Comparison of ENCODE assay signal across 24 cellular contexts in genomic region chr21:15401331-15401730, GRCh38.
DNase-seq lines count a peak whose midpoint lies in the region; ATAC-seq, FAIRE-seq and TF ChIP-seq lines count a peak whose summit lies in the region.
"Had no signal": no experiment of that assay in that cellular context is flagged by ENCODE, and none has a peak within 500 bp of the region (broad histone marks: within the 10 kb centered on the region; RNA-seq: fewer than 3 reads in every experiment).

No MANE protein-coding gene starts in this region.

- H3K79me2 ChIP-seq in H1 (ENCODE audit: control insufficient read depth in 1 of 2, insufficient read depth in 2 of 2, low read length in 2 of 2) (no peaks in the 10 kb centered on the region), neural progenitor cell (ENCODE audit: low read depth) (no peaks in the 10 kb centered on the region), SK-N-SH (ENCODE audit: insufficient read depth) (no peaks in the 10 kb centered on the region)

- no peak for FAIRE-seq in H1 (lab: Jason Lieb, UNC)
- FAIRE-seq: A549, D721Med, GM12891, GM18507 had no signal

- ATAC-seq in left lobe of liver: peak; percentile 83
- ATAC-seq: A549 had no signal

- 0 out of 2 replicates have a peak overlapping the region, but pooled peaks have one; percentile 15 for H2BK20ac ChIP-seq in H1 (ENCODE audit: low read length)

- H3K4me3 ChIP-seq in H1 (ENCODE audit: extremely low read depth in 1 of 4, insufficient read depth in 2 of 4, low read depth in 3 of 4, low read length in 4 of 4) (no peak overlapping the region), neural progenitor cell (no peak overlapping the region), SK-N-SH (ENCODE audit: low read depth in 2 of 2, low read length in 1 of 2) (no peak overlapping the region)
- H3K4me3 ChIP-seq: A549; BLaER1 treated with 17β-estradiol and CSF1 and Interleukin-3, amounts not matched to agents 10 nM and 100 nM; GM23248 had no signal

- no peaks in the 10 kb centered on the region for H3K4me1 Mint-ChIP-seq in neural progenitor cell
- H3K4me1 Mint-ChIP-seq: CD14-positive monocyte; CD8-positive, alpha-beta memory T cell had no signal

- no peak for TF ChIP-seq POLR2A in H1 (IDR thresholded peaks at IDR 0.05; ENCODE audit: control extremely low read depth in 1 of 2, low read depth in 2 of 2, low read length in 2 of 2)

- no peak overlapping the region for H3K4me3 Mint-ChIP-seq in neural progenitor cell
- H3K4me3 Mint-ChIP-seq: CD14-positive monocyte; CD4-positive, alpha-beta T cell; CD8-positive, alpha-beta memory T cell had no signal

- no peak overlapping the region for H4K8ac ChIP-seq in H1 (ENCODE audit: extremely low read depth, insufficient read depth, low read length)

- H3K36me3 ChIP-seq in H1 (ENCODE audit: control insufficient read depth in 2 of 4, insufficient read depth in 4 of 4, low read length in 3 of 4): no peaks in the 10 kb centered on the region; a peak in 1 of 8 replicates
- H3K36me3 ChIP-seq in neural progenitor cell: no peaks in the 10 kb centered on the region
- H3K36me3 ChIP-seq in SK-N-SH (replicated peaks in 1 of 2; ENCODE audit: control insufficient read depth in 1 of 2, insufficient read depth in 2 of 2, low read length in 1 of 2): no peaks in the 10 kb centered on the region
- H3K36me3 ChIP-seq: BE2C; BLaER1 treated with 17β-estradiol and CSF1 and Interleukin-3, amounts not matched to agents 10 nM and 100 nM had no signal

- H3K9me3 ChIP-seq in H1 (ENCODE audit: insufficient read depth in 2 of 2, low read depth in 1 of 2, low read length in 1 of 2): no peaks in the 10 kb centered on the region; a peak in 1 of 4 replicates
- no peaks in the 10 kb centered on the region for H3K9me3 ChIP-seq in neural progenitor cell (ENCODE audit: low read depth)
- no peaks in the 10 kb centered on the region for H3K9me3 ChIP-seq in SK-N-SH
- H3K9me3 ChIP-seq: BE2C had no signal

- no peak overlapping the region for H3K4ac ChIP-seq in H1 (replicated peaks; ENCODE audit: insufficient read length, low read depth, low read length)

- no peaks in the 10 kb centered on the region for H4K20me1 ChIP-seq in H1 (replicated peaks in 1 of 2; ENCODE audit: control insufficient read depth in 1 of 2, insufficient read depth in 2 of 2, low read length in 2 of 2)
- no peaks in the 10 kb centered on the region for H4K20me1 ChIP-seq in neural progenitor cell (ENCODE audit: low read depth)
- H4K20me1 ChIP-seq in SK-N-SH (ENCODE audit: insufficient read depth): no peaks in the 10 kb centered on the region
- H4K20me1 ChIP-seq: BLaER1 treated with 17β-estradiol and CSF1 and Interleukin-3, amounts not matched to agents 10 nM and 100 nM had no signal

- no peaks in the 10 kb centered on the region for H3K23me2 ChIP-seq in H1 (ENCODE audit: low read depth, low read length)

- TF ChIP-seq RAD21 in H1 (IDR thresholded peaks at IDR 0.05 in 1 of 2, conservative IDR thresholded peaks at IDR 0.05 in 1 of 2; ENCODE audit: low read depth in 2 of 2, low read length in 2 of 2) (no peak), SK-N-SH (IDR thresholded peaks at IDR 0.05; ENCODE audit: low read length) (no peak)

- H3K4me1 ChIP-seq in H1 (replicated peaks in 1 of 4; ENCODE audit: control insufficient read depth in 3 of 4, insufficient read depth in 4 of 4, low read length in 3 of 4): no peaks in the 10 kb centered on the region
- H3K4me1 ChIP-seq in neural progenitor cell: no peaks in the 10 kb centered on the region
- no peaks in the 10 kb centered on the region for H3K4me1 ChIP-seq in SK-N-SH (ENCODE audit: control insufficient read depth in 1 of 2, insufficient read depth in 2 of 2, low read depth in 1 of 2, low read length in 1 of 2)
- H3K4me1 ChIP-seq: A549, BE2C had no signal

- peaks cover 16% of the 10 kb centered on the region for H3K9me3 Mint-ChIP-seq in neural progenitor cell
- H3K9me3 Mint-ChIP-seq: CD8-positive, alpha-beta memory T cell had no signal

- H3K18ac ChIP-seq in H1 (ENCODE audit: extremely low read depth, low read length): no peak overlapping the region

- H3K27me3 Mint-ChIP-seq in neural progenitor cell (ENCODE audit: insufficient read depth, low read depth): no peaks in the 10 kb centered on the region
- H3K27me3 Mint-ChIP-seq: CD4-positive, alpha-beta T cell; CD8-positive, alpha-beta memory T cell had no signal

- 92% methylated on average over 4 of the region's 4 CpGs; no CpG with 5 or more reads in 1 of the 2 experiments for WGBS in H1 (ENCODE audit: extremely low coverage in 1 of 2, insufficient coverage in 1 of 2, insufficient read length in 1 of 2, insufficient replicate concordance in 2 of 2, low coverage in 1 of 2, low lambda C conversion rate in 2 of 2, missing lambda C conversion rate in 1 of 2), 2 experiments
- 3% methylated on average over 4 of the region's 4 CpGs for WGBS in SK-N-SH (ENCODE audit: low lambda C conversion rate)

- POLR2A ChIA-PET in H1 (lab: Charles Lee; ENCODE audit: partially characterized antibody) (no interaction called here), SK-N-SH (lab: Yijun Ruan, JAX) (no interaction called here)

- no peak for DNase-seq in H1 (ENCODE audit: low read depth in 1 of 2, low spot score in 2 of 2)
- no peak for DNase-seq in left lobe of liver (ENCODE audit: low spot score)
- no peak for DNase-seq in neural progenitor cell (ENCODE audit: low spot score)
- DNase-seq in SK-N-SH: no peak
- DNase-seq in stimulated activated CD4-positive, alpha-beta T cell treated with anti-CD3 and anti-CD28 coated beads, Interleukin-4, amount 100 ng/mL, for 1 hour: no peak
- DNase-seq in NK-92 treated with Interleukin-12 subunit alpha and Interleukin-12 subunit beta, amount 100 ng/mL, for 24 hours (lab: John Stamatoyannopoulos, UW): no peak
- DNase-seq: 8988T; ACHN; AML-193; BE2C; CD4-positive, alpha-beta T cell; CD8-positive, alpha-beta memory T cell; DMS 273 treated with DMSO at 0.1 percent for 48 hours; DMS53; DMS79 treated with DMSO at 0.1 percent for 48 hours; GF-D8; GM23248; HCEC 1CT had no signal

- no peak for TF ChIP-seq EP300 in H1 (IDR thresholded peaks at IDR 0.05; ENCODE audit: borderline replicate concordance in 1 of 2, low read depth in 2 of 2, low read length in 2 of 2)
- no peak for TF ChIP-seq EP300 in SK-N-SH (IDR thresholded peaks at IDR 0.05; ENCODE audit: borderline replicate concordance in 1 of 2, low read depth in 1 of 2, low read length in 1 of 2)

- no peak overlapping the region for H3K23ac ChIP-seq in H1 (ENCODE audit: insufficient read length)

- no peak overlapping the region for H4K91ac ChIP-seq in H1 (replicated peaks; ENCODE audit: insufficient read length, low read length)

- H3K27ac ChIP-seq in H1 (ENCODE audit: low read depth, low read length) (no peak overlapping the region), neural progenitor cell (no peak overlapping the region), SK-N-SH (ENCODE audit: low read depth in 2 of 2, low read length in 1 of 2) (no peak overlapping the region)
- H3K27ac ChIP-seq: A549; BLaER1 treated with 17β-estradiol and CSF1 and Interleukin-3, amounts not matched to agents 10 nM and 100 nM; GM23248 had no signal

- H3K9ac ChIP-seq in H1 (replicated peaks in 1 of 4; ENCODE audit: extremely low read depth in 1 of 4, low read depth in 3 of 4, low read length in 3 of 4): no peak overlapping the region
- H3K9ac ChIP-seq in neural progenitor cell: no peak overlapping the region
- H3K9ac ChIP-seq in SK-N-SH: no peak overlapping the region
- H3K9ac ChIP-seq: BLaER1 treated with 17β-estradiol and CSF1 and Interleukin-3, amounts not matched to agents 10 nM and 100 nM; GM23248 had no signal

- H4K5ac ChIP-seq in H1 (ENCODE audit: insufficient read length, low read depth, low read length): no peak overlapping the region

- H2AFZ ChIP-seq in H1 (ENCODE audit: low read length): no peak overlapping the region
- H2AFZ ChIP-seq in neural progenitor cell (replicated peaks): no peak overlapping the region
- H2AFZ ChIP-seq in SK-N-SH (ENCODE audit: low read depth): no peak overlapping the region
- H2AFZ ChIP-seq: GM23248 had no signal

- no peaks in the 10 kb centered on the region for H3K9me2 ChIP-seq in SK-N-SH

- TF ChIP-seq CTCF in H1 (IDR thresholded peaks at IDR 0.05; ENCODE audit: control extremely low read depth in 1 of 3, insufficient read depth in 1 of 3, low read depth in 1 of 3, low read length in 3 of 3): no peak
- no peak for TF ChIP-seq CTCF in neural progenitor cell (IDR thresholded peaks at IDR 0.05)
- TF ChIP-seq CTCF in SK-N-SH (IDR thresholded peaks at IDR 0.05): no peak

- no peak overlapping the region for H2BK120ac ChIP-seq in H1 (replicated peaks; ENCODE audit: low read depth, low read length)

- no peak overlapping the region for H2AK5ac ChIP-seq in H1 (ENCODE audit: low read depth, low read length)

- H3K36me3 Mint-ChIP-seq in neural progenitor cell: no peaks in the 10 kb centered on the region
- H3K36me3 Mint-ChIP-seq: CD14-positive monocyte; CD8-positive, alpha-beta memory T cell had no signal

- no peak overlapping the region for H3K14ac ChIP-seq in H1 (ENCODE audit: insufficient read length)

- H2BK12ac ChIP-seq in H1 (ENCODE audit: low read depth, low read length): no peak overlapping the region

- CTCF ChIA-PET in H1 (lab: Charles Lee; ENCODE audit: partially characterized antibody) (interaction anchor here (1.5 kb wide), 1 partner anchor 20 kb away, joined by 4 read pairs; no protein-coding TSS in a partner anchor), SK-N-SH (lab: Yijun Ruan, JAX) (no interaction called here)

- no peak overlapping the region for H2BK15ac ChIP-seq in H1 (ENCODE audit: low read length)

- no peaks in the 10 kb centered on the region for H3K79me1 ChIP-seq in H1 (ENCODE audit: low read depth, low read length)

- H3K27ac Mint-ChIP-seq in neural progenitor cell: peak overlapping the region; percentile 57
- H3K27ac Mint-ChIP-seq: CD14-positive monocyte; CD4-positive, alpha-beta T cell had no signal

- H3K4me2 ChIP-seq in H1 (ENCODE audit: insufficient read depth in 1 of 2, low read depth in 2 of 2, low read length in 2 of 2) (no peak overlapping the region), neural progenitor cell (no peak overlapping the region), SK-N-SH (no peak overlapping the region)
- H3K4me2 ChIP-seq: A549; BLaER1 treated with 17β-estradiol and CSF1 and Interleukin-3, amounts not matched to agents 10 nM and 100 nM had no signal

- no peak overlapping the region for H3K56ac ChIP-seq in H1 (replicated peaks; ENCODE audit: insufficient read length, low read depth, low read length)

- H3F3A ChIP-seq in neural progenitor cell (ENCODE audit: low read depth) (no peaks in the 10 kb centered on the region), SK-N-SH (replicated peaks; ENCODE audit: insufficient read depth) (no peaks in the 10 kb centered on the region)

- H2BK5ac ChIP-seq in H1 (ENCODE audit: low read depth, low read length): no peak overlapping the region

- H3K27me3 ChIP-seq in H1 (replicated peaks in 1 of 4; ENCODE audit: control insufficient read depth in 3 of 4, extremely low read depth in 1 of 4, insufficient read depth in 3 of 4, low read length in 3 of 4): no peaks in the 10 kb centered on the region
- no peaks in the 10 kb centered on the region for H3K27me3 ChIP-seq in neural progenitor cell
- H3K27me3 ChIP-seq in SK-N-SH (ENCODE audit: insufficient read depth): no peaks in the 10 kb centered on the region
- H3K27me3 ChIP-seq: BE2C; BLaER1 treated with 17β-estradiol and CSF1 and Interleukin-3, amounts not matched to agents 10 nM and 100 nM had no signal

TF ChIP-seq in SK-N-SH, 30 proteins besides CTCF, POLR2A, EP300 and RAD21 (continues in another document):
- TF ChIP-seq FOXM1 (IDR thresholded peaks at IDR 0.05; ENCODE audit: low read depth) (no peak), RFX5 (IDR thresholded peaks at IDR 0.05; ENCODE audit: low read length) (no peak)
